In genomic region chr6:70413829-70414494, GRCh38 we compare ENCODE assay signal across 8 cellular contexts. TPM values are rescaled to one million over a fixed set of nuclear protein-coding genes. Genes with fewer than 3 reads are reported as not detected.
DNase-seq lines count a peak whose midpoint lies in the region; ATAC-seq and TF ChIP-seq lines count a peak whose summit lies in the region.

No MANE protein-coding gene starts in this region.

- DNase-seq in DMS53 treated with DMSO at 0.1 percent for 48 hours (lab: John Stamatoyannopoulos, UW; ENCODE audit: unreplicated experiment) (peak; percentile 38), SJSA1 (ENCODE audit: low read depth in 1 of 2, low spot score in 2 of 2) (peak in 1 of 2 experiments; percentile 43), coronary artery (ENCODE audit: low spot score) (no peak), lower leg skin (ENCODE audit: low spot score in 2 of 2) (peak in 1 of 2 donors; percentile 86), testis (peak; percentile 30), iPS-NIHi11 (ENCODE audit: low spot score) (no peak)

- WGBS in lower leg skin, 2 donors: 0 to 1% methylated on average over 26 to 44 of the region's 44 CpGs
- 0% methylated on average over 25 to 44 of the region's 44 CpGs for WGBS in testis, 2 donors

- TF ChIP-seq CTCF in coronary artery (IDR thresholded peaks at IDR 0.05) (no peak), lower leg skin (IDR thresholded peaks at IDR 0.05) (no peak), testis (IDR thresholded peaks at IDR 0.05) (no peak)

- H3K9me3 ChIP-seq in SJSA1 (replicated peaks) (no peaks in the 10 kb centered on the region), testis (no peaks in the 10 kb centered on the region)

- H3K4me1 ChIP-seq in SJSA1 (replicated peaks) (peaks cover 15% of the 10 kb centered on the region), testis (no peaks in the 10 kb centered on the region)

- no peak for TF ChIP-seq POLR2A in lower leg skin (IDR thresholded peaks at IDR 0.05)
- TF ChIP-seq POLR2A in testis (IDR thresholded peaks at IDR 0.05): no peak

- H3K36me3 ChIP-seq in SJSA1 (peaks cover 11% of the 10 kb centered on the region), testis (ENCODE audit: low read depth, missing control alignments) (no peaks in the 10 kb centered on the region)

- intact Hi-C loops in lower leg skin (cut with DNase I; ENCODE audit: low total_unique reads) (no loop called here), testis (cut with DNase I; ENCODE audit: low total_unique reads) (no loop called here)

- H3K4me3 ChIP-seq in SJSA1: peak overlapping the region; percentile 87
- peak overlapping the region; percentile 76 for H3K4me3 ChIP-seq in coronary artery
- peak overlapping the region; percentile 80 for H3K4me3 ChIP-seq in lower leg skin (ENCODE audit: low read depth, poor library complexity, severe bottlenecking)
- peak overlapping the region; percentile 95 to 96 for H3K4me3 ChIP-seq in testis

- peak; percentile 28 for ATAC-seq in GM19324 (IDR thresholded peaks at IDR 0.05; ENCODE audit: low FRiP score, unreplicated experiment)
- ATAC-seq in HG03432 (IDR thresholded peaks at IDR 0.05; ENCODE audit: unreplicated experiment): peak; percentile 32

- H3K27ac ChIP-seq in SJSA1 (no peak overlapping the region), coronary artery (peak overlapping the region; percentile 84 to 92), testis (peak overlapping the region; percentile 94 to 98)

- H3K27me3 ChIP-seq in SJSA1 (replicated peaks) (no peaks in the 10 kb centered on the region), testis (no peaks in the 10 kb centered on the region)

RNA-seq across cellular contexts. Expression of gene FAM135A, which starts 0.7 kb away (rescaled TPM):
- 9.9 and 13.6 TPM in 2 replicates for total RNA-seq in SJSA1 (2014; rRNA removed; shearing (Covaris generic))
- total RNA-seq in lower leg skin: 100 to 1,000 TPM in 1 of 4 donors, 10 to 100 TPM in 3; 77.1 to 105 (median 80.5) TPM
- total RNA-seq in testis: 10 to 100 TPM; 67.0 to 68.9 TPM
- polyA plus RNA-seq in testis (ENCODE audit: insufficient read depth, low read depth, low replicate concordance): 21.7 TPM

Comparison
In these comparisons a context has a peak if more than half of its experiments do, and no peak if none do; other contexts are left out.
1. DNase-seq: peak in DMS53 treated with DMSO at 0.1 percent for 48 hours (single experiment) and testis (single experiment); none in coronary artery (single experiment) and iPS-NIHi11 (single experiment).
2. Peak in every context shown above with its lines, with median percentiles within 50 percentile points of each other: H3K4me3 ChIP-seq.